ENCODE assay signal across 15 cellular contexts in the genomic region with DNA sequence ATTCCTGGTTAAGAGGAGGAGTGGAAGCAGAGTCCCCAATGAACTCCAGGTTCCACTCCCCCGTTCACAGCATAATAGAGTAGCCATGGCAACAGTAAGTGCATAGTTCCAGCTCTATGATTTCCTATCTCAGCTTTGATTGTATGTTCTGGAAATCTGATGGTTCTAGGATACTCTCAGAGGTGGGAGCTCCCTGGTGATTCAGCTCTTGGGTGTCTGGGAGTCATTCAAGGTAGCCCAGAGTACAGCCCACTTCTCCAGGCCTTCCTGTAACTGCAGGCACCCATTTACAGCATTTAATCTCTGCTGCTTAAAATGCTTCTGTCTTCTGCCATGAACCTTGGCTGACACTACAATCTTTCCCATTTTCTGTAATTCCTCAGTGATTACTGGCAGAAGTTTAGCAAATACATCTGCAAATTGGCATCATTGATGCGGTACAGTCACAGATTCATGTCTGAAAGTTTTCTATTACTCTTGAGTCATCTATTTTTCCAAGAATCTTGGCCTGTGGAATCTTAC.
A peak's percentile ranks its signal among the peaks of the same experiment; 100 is the strongest.
DNase-seq lines count a peak whose midpoint lies in the region; ATAC-seq, FAIRE-seq and TF ChIP-seq lines count a peak whose summit lies in the region.
"Had no signal": no experiment of that assay in that cellular context is flagged by ENCODE, and none has a peak within 500 bp of the region (broad histone marks: within the 10 kb centered on the region; RNA-seq: fewer than 3 reads in every experiment).

No MANE protein-coding gene starts in this region.

- FAIRE-seq in HTR-8/SVneo (lab: Jason Lieb, UNC) (no peak), small intestine (lab: Jason Lieb, UNC) (no peak)

- H3K4me1 Mint-ChIP-seq in progenitor cell of endocrine pancreas (ENCODE audit: low read depth): no peaks in the 10 kb centered on the region
- H3K4me1 Mint-ChIP-seq: activated CD4-positive, alpha-beta T cell treated with anti-CD3 and anti-CD28 coated beads, Interleukin-2, amount 10 ng/mL, durations not matched to agents 7 days and 5 days; activated T-helper 17 cell treated with anti-CD3 and anti-CD28 coated beads, Interleukin-2, amount 50 U/mL, for 72 hours had no signal

- no peaks in the 10 kb centered on the region for H3K27me3 ChIP-seq in small intestine (ENCODE audit: control insufficient read depth in 2 of 2, insufficient read depth in 2 of 2, low read length in 2 of 2)
- H3K27me3 ChIP-seq: stomach had no signal

- H3K36me3 ChIP-seq in small intestine (ENCODE audit: control insufficient read depth in 2 of 2, insufficient read depth in 2 of 2, low read length in 2 of 2): no peaks in the 10 kb centered on the region
- H3K36me3 ChIP-seq: stomach had no signal

- H3K4me1 ChIP-seq in small intestine (ENCODE audit: control insufficient read depth in 2 of 2, insufficient read depth in 1 of 2, low read depth in 1 of 2, low read length in 1 of 2): no peaks in the 10 kb centered on the region
- H3K4me1 ChIP-seq: stomach had no signal

- H3K9me3 ChIP-seq in small intestine (ENCODE audit: control insufficient read depth, low read depth): no peaks in the 10 kb centered on the region

- H3K27ac ChIP-seq in small intestine (ENCODE audit: low read depth in 1 of 2, low read length in 1 of 2): no peak overlapping the region
- H3K27ac ChIP-seq: C4-2B, KMS-11, stomach had no signal

- H3K27ac Mint-ChIP-seq in progenitor cell of endocrine pancreas: no peak overlapping the region
- H3K27ac Mint-ChIP-seq: activated CD4-positive, alpha-beta T cell treated with anti-CD3 and anti-CD28 coated beads, Interleukin-2, amount 10 ng/mL, durations not matched to agents 7 days and 5 days; activated T-helper 17 cell treated with anti-CD3 and anti-CD28 coated beads, Interleukin-2, amount 50 U/mL, for 72 hours had no signal

- 49 to 57% (median 57%) methylated on average over 2 of the region's 2 CpGs for WGBS in small intestine, 3 donors

- peaks cover 6% of the 10 kb centered on the region for H3K9me3 Mint-ChIP-seq in progenitor cell of endocrine pancreas (ENCODE audit: low read depth)
- H3K9me3 Mint-ChIP-seq: activated CD4-positive, alpha-beta T cell treated with anti-CD3 and anti-CD28 coated beads, Interleukin-2, amount 10 ng/mL, durations not matched to agents 7 days and 5 days had no signal

- no peak for TF ChIP-seq CTCF in progenitor cell of endocrine pancreas (IDR thresholded peaks at IDR 0.05; ENCODE audit: unreplicated experiment)

- peak; percentile 26 for DNase-seq in AG08396 (ENCODE audit: low spot score)
- peak; percentile 18 for DNase-seq in HTR-8/SVneo (ENCODE audit: insufficient read length, low spot score)
- peak; percentile 6 for DNase-seq in brain pericyte (ENCODE audit: low read depth, low spot score)
- peak; percentile 82 for DNase-seq in left kidney (ENCODE audit: low read depth, low spot score)
- no peak for DNase-seq in progenitor cell of endocrine pancreas (ENCODE audit: low spot score, unreplicated experiment)
- no peak for DNase-seq in small intestine
- DNase-seq in DMS79 (lab: John Stamatoyannopoulos, UW): no peak
- DNase-seq: activated CD4-positive, alpha-beta T cell treated with anti-CD3 and anti-CD28 coated beads, Interleukin-2, amount 10 ng/mL, durations not matched to agents 7 days and 5 days; NCI-H2081; retina; stomach had no signal

- peaks cover 3% of the 10 kb centered on the region for H3K36me3 Mint-ChIP-seq in progenitor cell of endocrine pancreas (ENCODE audit: insufficient read depth)

- no peak overlapping the region for H3K4me3 ChIP-seq in small intestine (ENCODE audit: low read depth in 1 of 2, low read length in 2 of 2)
- H3K4me3 ChIP-seq: stomach had no signal

- H3K27me3 Mint-ChIP-seq in progenitor cell of endocrine pancreas: no peaks in the 10 kb centered on the region
- H3K27me3 Mint-ChIP-seq: activated CD4-positive, alpha-beta T cell treated with anti-CD3 and anti-CD28 coated beads, Interleukin-2, amount 10 ng/mL, durations not matched to agents 7 days and 5 days; activated T-helper 17 cell treated with anti-CD3 and anti-CD28 coated beads, Interleukin-2, amount 50 U/mL, for 72 hours had no signal

- no peak overlapping the region for H3K4me3 Mint-ChIP-seq in progenitor cell of endocrine pancreas (ENCODE audit: low read depth)
- H3K4me3 Mint-ChIP-seq: activated CD4-positive, alpha-beta T cell treated with anti-CD3 and anti-CD28 coated beads, Interleukin-2, amount 10 ng/mL, durations not matched to agents 7 days and 5 days; activated T-helper 17 cell treated with anti-CD3 and anti-CD28 coated beads, Interleukin-2, amount 50 U/mL, for 72 hours had no signal

- ATAC-seq in GM19035 (IDR thresholded peaks at IDR 0.05; ENCODE audit: unreplicated experiment): no peak
- ATAC-seq: activated T-helper 17 cell treated with anti-CD3 and anti-CD28 coated beads, Interleukin-2, amount 50 U/mL, for 72 hours had no signal

Comparison
In these comparisons a context has a peak if more than half of its experiments do, and no peak if none do; other contexts are left out.
1. DNase-seq: peak in AG08396 (single experiment), HTR-8/SVneo (single experiment), brain pericyte (single experiment) and left kidney (single experiment); none in progenitor cell of endocrine pancreas (single experiment), small intestine (single experiment) and DMS79 (single experiment).